Comparison of ENCODE assay signal across 10 cellular contexts in the genomic region with DNA sequence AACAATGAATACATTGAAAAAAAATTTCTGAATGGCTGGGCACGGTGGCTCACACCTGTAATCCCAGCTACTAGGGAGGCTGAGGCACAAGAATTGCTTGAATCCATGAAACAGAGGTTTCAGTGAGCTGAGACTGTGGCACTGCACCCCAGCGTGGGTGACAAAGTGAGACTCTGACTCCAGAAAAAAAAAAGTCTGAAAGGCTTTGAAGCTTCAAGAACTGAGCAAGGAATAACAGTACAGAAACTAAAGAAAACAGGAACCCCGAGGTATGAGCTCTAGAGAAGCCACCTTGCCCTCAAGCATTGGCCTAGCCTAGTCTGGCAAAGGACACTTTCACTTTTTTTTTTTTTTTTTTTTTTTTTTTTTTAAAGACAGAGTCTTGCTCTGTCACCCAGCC. TPM values are rescaled to one million over a fixed set of nuclear protein-coding genes. Genes with fewer than 3 reads are reported as not detected.
A peak's percentile ranks its signal among the peaks of the same experiment; 100 is the strongest.
DNase-seq lines count a peak whose midpoint lies in the region; ATAC-seq and TF ChIP-seq lines count a peak whose summit lies in the region.
"Had no signal": no experiment of that assay in that cellular context is flagged by ENCODE, and none has a peak within 500 bp of the region (broad histone marks: within the 10 kb centered on the region; RNA-seq: fewer than 3 reads in every experiment).

No MANE protein-coding gene starts in this region.

- peaks cover 26 to 43% (median 36%) of the 10 kb centered on the region in 10 experiments for H3K4me1 ChIP-seq in BLaER1 treated with 17β-estradiol and CSF1 and Interleukin-3, amounts not matched to agents 10 nM and 100 nM
- H3K4me1 ChIP-seq in mucosa of descending colon (ENCODE audit: low read depth), result peaks cover 37% of the 10 kb centered on the region

- peak overlapping the region; percentile 67 to 93 (median 77) for H3K4me2 ChIP-seq in BLaER1 treated with 17β-estradiol and CSF1 and Interleukin-3, amounts not matched to agents 10 nM and 100 nM

- no peak for TF ChIP-seq CTCF in NB4 (IDR thresholded peaks at IDR 0.05; ENCODE audit: low read depth, low read length)
- TF ChIP-seq CTCF in mucosa of descending colon (IDR thresholded peaks at IDR 0.05), result no peak

- no peaks in the 10 kb centered on the region for H3K27me3 ChIP-seq in BLaER1 treated with 17β-estradiol and CSF1 and Interleukin-3, amounts not matched to agents 10 nM and 100 nM

- H3K9ac ChIP-seq in BLaER1 treated with 17β-estradiol and CSF1 and Interleukin-3, amounts not matched to agents 10 nM and 100 nM, result peak overlapping the region in 1 of 11 experiments; percentile 8; a peak in 1 of 22 replicates

- intact Hi-C loops in mucosa of descending colon (cut with DNase I, micrococcal nuclease), result no loop called here

- peaks cover 0 to 7% (median 3%) of the 10 kb centered on the region in 11 experiments; a peak in 3 of 22 replicates for H3K9me3 ChIP-seq in BLaER1 treated with 17β-estradiol and CSF1 and Interleukin-3, amounts not matched to agents 10 nM and 100 nM (replicated peaks in 1 of 11)
- H3K9me3 ChIP-seq in mucosa of descending colon, result no peaks in the 10 kb centered on the region

- H3K36me3 ChIP-seq in BLaER1 treated with 17β-estradiol and CSF1 and Interleukin-3, amounts not matched to agents 10 nM and 100 nM, result peaks cover 10 to 18% (median 12%) of the 10 kb centered on the region in 11 experiments
- H3K36me3 ChIP-seq in mucosa of descending colon (ENCODE audit: low read depth), result no peaks in the 10 kb centered on the region

- no peak for TF ChIP-seq POLR2A in NB4 (IDR thresholded peaks at IDR 0.05; ENCODE audit: extremely low read depth, insufficient read length)

- H3K4me3 ChIP-seq in BLaER1 treated with 17β-estradiol and CSF1 and Interleukin-3, amounts not matched to agents 10 nM and 100 nM, result no peak overlapping the region
- H3K4me3 ChIP-seq in NB4 (ENCODE audit: low read depth, low read length), result no peak overlapping the region
- H3K4me3 ChIP-seq in mucosa of descending colon, result no peak overlapping the region

- H4K20me1 ChIP-seq in BLaER1 treated with 17β-estradiol and CSF1 and Interleukin-3, amounts not matched to agents 10 nM and 100 nM, result peaks cover 0 to 42% (median 7%) of the 10 kb centered on the region in 11 experiments; a peak in 12 of 22 replicates

- peak overlapping the region in 4 of 11 experiments; percentile 48 to 75 (median 60); a peak in 4 of 22 replicates for H3K27ac ChIP-seq in BLaER1 treated with 17β-estradiol and CSF1 and Interleukin-3, amounts not matched to agents 10 nM and 100 nM

- DNase-seq in NB4 (ENCODE audit: low read depth), result peak; percentile 15
- peak; percentile 46 for DNase-seq in germinal center (ENCODE audit: low spot score)
- DNase-seq in KG1 (lab: John Stamatoyannopoulos, UW), result no peak
- no peak for DNase-seq in mucosa of descending colon
- DNase-seq in A172 (ENCODE audit: low spot score), result no peak
- DNase-seq: NCI-H1105 treated with DMSO at 0.1 percent for 48 hours had no signal

- ATAC-seq in GM19455 (IDR thresholded peaks at IDR 0.05; ENCODE audit: unreplicated experiment) (peak; percentile 69), HG03439 (IDR thresholded peaks at IDR 0.05; ENCODE audit: unreplicated experiment) (no peak), mucosa of descending colon (no peak)
- ATAC-seq: HCT116 had no signal

RNA-seq across cellular contexts. Expression of a gene that starts 45.0 kb away (rescaled TPM):
- total RNA-seq in mucosa of descending colon, result 10 to 100 TPM; 27.5 to 38.5 (median 30.2) TPM
- 31.6 and 31.9 TPM in 2 replicates for total RNA-seq in A172 (2014; rRNA removed; shearing (Covaris generic))

Comparison
In these comparisons a context has a peak if more than half of its experiments do, and no peak if none do; other contexts are left out.
1. DNase-seq: peak in NB4 (single experiment) and germinal center (single experiment); none in KG1 (single experiment), mucosa of descending colon (0 of 3) and A172 (single experiment).